Comparison of ENCODE assay signal across 29 cellular contexts in the genomic region with DNA sequence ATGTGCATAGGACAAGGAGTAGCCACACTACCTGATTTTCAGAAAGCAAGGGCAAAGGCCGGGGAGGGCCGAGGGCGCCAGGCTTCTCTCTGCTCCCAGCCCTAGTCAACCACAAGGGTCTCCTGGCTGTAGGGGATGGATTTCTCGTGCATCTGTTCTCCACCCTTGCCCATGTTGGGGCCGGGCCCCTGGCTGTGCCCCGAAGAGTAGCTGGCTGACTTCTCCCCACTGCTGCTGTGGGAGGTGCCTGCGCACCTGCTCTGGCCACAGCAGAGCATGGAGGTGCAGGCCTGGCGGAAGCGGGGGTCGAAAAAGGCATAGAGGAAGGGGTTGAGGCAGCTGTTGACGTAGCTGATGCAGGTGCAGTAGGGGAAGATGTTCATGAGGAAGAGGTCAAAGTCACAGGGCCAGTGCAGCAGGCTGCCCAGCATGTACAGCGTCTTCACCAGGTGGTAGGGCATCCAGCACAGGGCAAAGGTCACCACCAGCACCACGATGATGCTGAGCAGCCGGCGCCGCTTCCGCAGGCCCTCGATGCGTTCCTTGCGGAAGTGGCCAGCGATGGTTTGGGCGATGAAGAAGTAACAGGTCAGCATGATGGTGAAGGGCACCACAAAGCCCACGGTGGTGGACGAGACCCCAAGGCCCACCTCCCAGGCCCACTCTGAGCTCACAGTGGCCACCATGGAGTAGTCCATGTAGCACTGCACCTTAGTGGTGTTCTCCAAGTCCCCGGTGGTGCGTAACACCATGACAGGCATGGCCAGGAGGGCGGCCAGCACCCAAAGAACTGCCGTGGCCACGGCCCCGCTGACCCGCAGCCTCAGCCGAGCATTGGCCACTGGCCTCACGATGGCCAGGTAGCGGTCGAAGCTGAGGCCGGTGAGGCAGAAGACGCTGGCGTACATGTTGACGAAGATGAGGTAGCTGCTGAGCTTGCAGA. TPM values are rescaled to one million over a fixed set of nuclear protein-coding genes. Genes with fewer than 3 reads are reported as not detected.
DNase-seq lines count a peak whose midpoint lies in the region; ATAC-seq, FAIRE-seq and TF ChIP-seq lines count a peak whose summit lies in the region.
"Had no signal": no experiment of that assay in that cellular context is flagged by ENCODE, and none has a peak within 500 bp of the region (broad histone marks: within the 10 kb centered on the region; RNA-seq: fewer than 3 reads in every experiment).

No MANE protein-coding gene starts in this region.

- peaks cover 0 to 45% (median 12%) of the 10 kb centered on the region in 12 donors for H3K4me1 ChIP-seq in heart left ventricle
- H3K4me1 ChIP-seq in neural progenitor cell, result peaks cover 38% of the 10 kb centered on the region
- H3K4me1 ChIP-seq in aorta (ENCODE audit: control insufficient read depth in 1 of 2, insufficient read depth in 2 of 2, low read length in 2 of 2), result no peaks in the 10 kb centered on the region

- H2AFZ ChIP-seq in neural progenitor cell (replicated peaks), result no peak overlapping the region
- H2AFZ ChIP-seq: GM23248 had no signal

- H3K27ac ChIP-seq in heart left ventricle (peak overlapping the region; percentile 15 to 80 (median 65)), neural progenitor cell (no peak overlapping the region), aorta (ENCODE audit: low read depth in 1 of 2, low read length in 2 of 2) (no peak overlapping the region)
- H3K27ac ChIP-seq: GM23248, HL-60, VCaP had no signal

- H3K79me2 ChIP-seq in neural progenitor cell (ENCODE audit: low read depth), result no peaks in the 10 kb centered on the region

- WGBS in heart left ventricle, 4 donors, result 55 to 62% (median 57%) methylated on average over 36 to 39 of the region's 39 CpGs
- 81 to 86% methylated on average over 39 of the region's 39 CpGs for WGBS in aorta, 2 donors

- H4K20me1 ChIP-seq in neural progenitor cell (ENCODE audit: low read depth), result no peaks in the 10 kb centered on the region

- no peaks in the 10 kb centered on the region for H3K9me3 ChIP-seq in heart left ventricle
- H3K9me3 ChIP-seq in neural progenitor cell (ENCODE audit: low read depth), result no peaks in the 10 kb centered on the region
- no peaks in the 10 kb centered on the region for H3K9me3 ChIP-seq in aorta (ENCODE audit: control insufficient read depth, low read length)

- no peak for TF ChIP-seq POLR2A in heart left ventricle (IDR thresholded peaks at IDR 0.05)
- no peak for TF ChIP-seq POLR2A in GM12891 (IDR thresholded peaks at IDR 0.05; ENCODE audit: low read depth, low read length)

- no peak overlapping the region for H3K4me2 ChIP-seq in neural progenitor cell

- H3K4me3 ChIP-seq in heart left ventricle (peak overlapping the region; percentile 14 to 74 (median 49)), neural progenitor cell (no peak overlapping the region), aorta (ENCODE audit: low read length in 2 of 2) (no peak overlapping the region)
- H3K4me3 ChIP-seq: GM23248 had no signal

- H3K36me3 ChIP-seq in heart left ventricle (no peaks in the 10 kb centered on the region), neural progenitor cell (no peaks in the 10 kb centered on the region), aorta (ENCODE audit: control insufficient read depth in 1 of 2, insufficient read depth in 2 of 2, low read length in 1 of 2) (no peaks in the 10 kb centered on the region)

- peaks cover 4% of the 10 kb centered on the region for H3F3A ChIP-seq in neural progenitor cell (ENCODE audit: low read depth)

- peaks cover 0 to 48% (median 0%) of the 10 kb centered on the region in 9 donors for H3K27me3 ChIP-seq in heart left ventricle
- H3K27me3 ChIP-seq in neural progenitor cell, result no peaks in the 10 kb centered on the region
- no peaks in the 10 kb centered on the region for H3K27me3 ChIP-seq in aorta (ENCODE audit: control insufficient read depth in 1 of 2, insufficient read depth in 2 of 2, low read length in 1 of 2)

- FAIRE-seq in GM12891 (lab: Jason Lieb, UNC), result no peak

- intact Hi-C loops in heart left ventricle (cut with DNase I) (loop anchor here in 1 of 10 donors (5.0 kb wide), 1 partner anchor 34 kb away; no protein-coding TSS in a partner anchor), left cardiac atrium (cut with DNase I) (no loop called here), aorta (cut with DNase I) (no loop called here)

- no peak for DNase-seq in heart left ventricle
- no peak for DNase-seq in left cardiac atrium
- DNase-seq in immature natural killer cell, result no peak
- DNase-seq in neural progenitor cell (ENCODE audit: low spot score), result no peak
- no peak for DNase-seq in aorta
- no peak for DNase-seq in GM12891 (ENCODE audit: insufficient read length, low spot score)
- no peak for DNase-seq in NCI-H1092 (lab: John Stamatoyannopoulos, UW)
- DNase-seq: activated CD4-positive, alpha-beta T cell treated with anti-CD3 and anti-CD28 coated beads, Interleukin-2, amount 10 ng/mL, durations not matched to agents 24 days and 14 days; activated effector memory CD4-positive, alpha-beta T cell treated with anti-CD3 and anti-CD28 coated beads, Interleukin-2, amount 50 U/mL, for 16 hours; activated T-cell treated with anti-CD3 and anti-CD28 coated beads, Interleukin-2, amount 50 U/mL, for 1 hour; CD4-positive, alpha-beta T cell; GM23248; mesenchymal stem cell; MV-4-11; NCI-H446; NCI-H774; stimulated activated CD4-positive, alpha-beta T cell treated with anti-CD3 and anti-CD28 coated beads, Interleukin-4, amount 100 ng/mL, for 4 hours had no signal

- ATAC-seq in heart left ventricle (peak in 1 of 4 donors; percentile 20), left cardiac atrium (no peak), aorta (ENCODE audit: low FRiP score) (peak; percentile 17), HG03378 (IDR thresholded peaks at IDR 0.05; ENCODE audit: unreplicated experiment) (no peak)
- ATAC-seq: SK-N-SH treated with all-trans-retinoic acid at 6 μM for 48 hours; stimulated activated memory B cell treated with anti-CD40 and anti-IgM and Interleukin-4, amounts not matched to agents 10 μg/mL and 1 μg/mL and 100 μg/mL, for 72 hours had no signal

- peaks cover 0 to 3% (median 0%) of the 10 kb centered on the region in 6 donors for H3K9me3 Mint-ChIP-seq in immature natural killer cell
- H3K9me3 Mint-ChIP-seq in neural progenitor cell, result peaks cover 5% of the 10 kb centered on the region
- H3K9me3 Mint-ChIP-seq: activated CD4-positive, alpha-beta T cell treated with anti-CD3 and anti-CD28 coated beads, Interleukin-2, amount 10 ng/mL, durations not matched to agents 24 days and 14 days; CD4-positive, alpha-beta T cell; stimulated activated memory B cell treated with anti-CD40 and anti-IgM and Interleukin-4, amounts not matched to agents 10 μg/mL and 1 μg/mL and 100 μg/mL, for 72 hours had no signal

- peak overlapping the region in 4 of 5 donors; percentile 49 to 86 (median 77) for H3K4me3 Mint-ChIP-seq in immature natural killer cell
- H3K4me3 Mint-ChIP-seq in neural progenitor cell, result peak overlapping the region; percentile 42
- H3K4me3 Mint-ChIP-seq: activated CD4-positive, alpha-beta T cell treated with anti-CD3 and anti-CD28 coated beads, Interleukin-2, amount 10 ng/mL, durations not matched to agents 24 days and 14 days; CD4-positive, alpha-beta T cell; stimulated activated memory B cell treated with anti-CD40 and anti-IgM and Interleukin-4, amounts not matched to agents 10 μg/mL and 1 μg/mL and 100 μg/mL, for 72 hours had no signal

- H3K27ac Mint-ChIP-seq in immature natural killer cell (no peak overlapping the region), neural progenitor cell (peak overlapping the region; percentile 85)
- H3K27ac Mint-ChIP-seq: activated CD4-positive, alpha-beta T cell treated with anti-CD3 and anti-CD28 coated beads, Interleukin-2, amount 10 ng/mL, durations not matched to agents 24 days and 14 days; CD4-positive, alpha-beta T cell; stimulated activated memory B cell treated with anti-CD40 and anti-IgM and Interleukin-4, amounts not matched to agents 10 μg/mL and 1 μg/mL and 100 μg/mL, for 72 hours had no signal

- H3K9ac ChIP-seq in neural progenitor cell, result no peak overlapping the region
- H3K9ac ChIP-seq: GM23248 had no signal

- H3K4me1 Mint-ChIP-seq in immature natural killer cell, result peaks cover 27 to 31% of the 10 kb centered on the region in 2 donors
- H3K4me1 Mint-ChIP-seq in neural progenitor cell, result peaks cover 61% of the 10 kb centered on the region

- peaks cover 13 to 16% (median 15%) of the 10 kb centered on the region in 3 donors for H3K27me3 Mint-ChIP-seq in immature natural killer cell (ENCODE audit: low read depth in 3 of 3)
- H3K27me3 Mint-ChIP-seq in neural progenitor cell (ENCODE audit: insufficient read depth, low read depth), result peaks cover 11% of the 10 kb centered on the region

- TF ChIP-seq CTCF in heart left ventricle (IDR thresholded peaks at IDR 0.05) (no peak), neural progenitor cell (IDR thresholded peaks at IDR 0.05) (no peak)

- H3K36me3 Mint-ChIP-seq in immature natural killer cell, result no peaks in the 10 kb centered on the region
- no peaks in the 10 kb centered on the region for H3K36me3 Mint-ChIP-seq in neural progenitor cell
- H3K36me3 Mint-ChIP-seq: stimulated activated memory B cell treated with anti-CD40 and anti-IgM and Interleukin-4, amounts not matched to agents 10 μg/mL and 1 μg/mL and 100 μg/mL, for 72 hours had no signal

TF ChIP-seq in GM12891, 5 proteins besides CTCF, POLR2A, EP300 and RAD21:
- no peak for TF ChIP-seq PAX5 (IDR thresholded peaks at IDR 0.05; ENCODE audit: insufficient read depth, low read length, severe bottlenecking)
- no peak for TF ChIP-seq POU2F2 (IDR thresholded peaks at IDR 0.05; ENCODE audit: low read depth, low read length)
- TF ChIP-seq TAF1 (IDR thresholded peaks at IDR 0.05; ENCODE audit: low read depth, low read length), result no peak
- TF ChIP-seq POLR2AphosphoS5 (IDR thresholded peaks at IDR 0.05; ENCODE audit: low read depth, low read length), result no peak
- TF ChIP-seq SPI1 (IDR thresholded peaks at IDR 0.05; ENCODE audit: low read depth, low read length), result no peak

RNA-seq across cellular contexts. Expression of a gene that starts 1.0 kb away (rescaled TPM):
- total RNA-seq in heart left ventricle (10 to 100 TPM in 4 of 9 donors, 1 to 10 TPM in 5; 5.7 to 63.3 (median 9.9) TPM), left cardiac atrium (10 to 100 TPM; 20.2 to 21.6 TPM), neural progenitor cell (ENCODE audit: low replicate concordance) (1.6 and 1.8 TPM in 2 replicates), aorta (10 to 100 TPM; 17.8 to 27.7 TPM)
- polyA plus RNA-seq in heart left ventricle (1 to 10 TPM; 1.1 to 8.9 TPM), immature natural killer cell (under 1 TPM in 1 of 3 donors, not detected in 2; 0.28 TPM), aorta (under 1 TPM in 1 of 2 donors, not detected in 1; 0.23 TPM)
- not detected for polyA plus RNA-seq in GM12891 (2012; ENCODE audit: low read depth, missing spikeins)
- total RNA-seq: activated CD4-positive, alpha-beta T cell treated with anti-CD3 and anti-CD28 coated beads, Interleukin-2, amount 10 ng/mL, durations not matched to agents 24 days and 14 days; activated CD8-positive, alpha-beta memory T cell treated with anti-CD3 and anti-CD28 coated beads for 36 hours; CD4-positive, alpha-beta T cell; GM23248; kidney epithelial cell; myocyte; osteoblast had no signal

RNA-seq across cellular contexts. Expression of a gene that starts 54.3 kb away (rescaled TPM):
- total RNA-seq in heart left ventricle (1 to 10 TPM in 1 of 9 donors, under 1 TPM in 5, not detected in 3; 0.07 to 1.1 (median 0.35) TPM), left cardiac atrium (under 1 TPM in 1 of 2 donors, not detected in 1; 0.12 TPM), neural progenitor cell (ENCODE audit: low replicate concordance) (1.4 and 2.2 TPM in 2 replicates), aorta (under 1 TPM in 1 of 2 donors, not detected in 1; 0.21 TPM)
- polyA plus RNA-seq in heart left ventricle (under 1 TPM; 0.08 to 0.14 TPM), immature natural killer cell (not detected), aorta (under 1 TPM; under 0.01 to 0.05 TPM)
- not detected for polyA plus RNA-seq in GM12891 (2012; ENCODE audit: low read depth, missing spikeins)
- total RNA-seq: A172; activated CD4-positive, alpha-beta T cell treated with anti-CD3 and anti-CD28 coated beads, Interleukin-2, amount 10 ng/mL, durations not matched to agents 24 days and 14 days; activated CD8-positive, alpha-beta memory T cell treated with anti-CD3 and anti-CD28 coated beads for 36 hours; CD4-positive, alpha-beta T cell; GM23248; LHCN-M2; myocyte; osteoblast; ureter had no signal
- polyA plus RNA-seq: GM23248 had no signal

Comparison
In these comparisons a context has a peak if more than half of its experiments do, and no peak if none do; other contexts are left out.
1. H3K27ac ChIP-seq: peak in heart left ventricle (12 of 12); none in neural progenitor cell (single experiment) and aorta (0 of 2).
2. H3K4me3 ChIP-seq: peak in heart left ventricle (12 of 12); none in neural progenitor cell (single experiment) and aorta (0 of 2).